Comparison of ENCODE assay signal across 19 cellular contexts in the genomic region with DNA sequence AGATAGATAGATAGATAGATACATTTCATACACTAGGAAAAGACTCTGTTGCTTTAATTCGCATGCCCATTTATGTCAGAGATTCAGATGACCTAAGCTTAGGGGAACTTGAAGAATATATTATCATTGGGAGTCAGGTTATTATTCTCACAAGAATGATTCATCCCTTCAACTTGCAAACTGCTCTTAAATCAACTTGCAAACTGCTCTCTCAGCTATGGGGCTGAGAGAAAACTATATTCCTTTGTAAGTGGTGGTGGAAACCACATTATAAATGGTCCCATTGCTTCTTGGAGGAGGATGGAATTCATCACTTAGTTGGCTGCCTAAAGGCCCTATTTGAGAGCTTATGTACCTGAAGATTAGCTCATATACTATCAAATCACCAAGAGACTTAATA.
DNase-seq lines count a peak whose midpoint lies in the region; FAIRE-seq and TF ChIP-seq lines count a peak whose summit lies in the region.
"Had no signal": no experiment of that assay in that cellular context is flagged by ENCODE, and none has a peak within 500 bp of the region (broad histone marks: within the 10 kb centered on the region; RNA-seq: fewer than 3 reads in every experiment).

No MANE protein-coding gene starts in this region.

- TF ChIP-seq POLR2A in H54 (IDR thresholded peaks at IDR 0.05; ENCODE audit: low read depth, low read length): no peak

- peak; percentile 91 for FAIRE-seq in H54 (lab: Jason Lieb, UNC)

- peak; percentile 87 for DNase-seq in A172 (ENCODE audit: low spot score)
- peak; percentile 19 for DNase-seq in H54 (ENCODE audit: insufficient read length, low spot score)
- peak; percentile 82 for DNase-seq in astrocyte of the hippocampus (ENCODE audit: low read depth, low spot score)
- peak; percentile 50 for DNase-seq in glomerular visceral epithelial cell (ENCODE audit: extremely low spot score)
- no peak for DNase-seq in NCI-H128 (lab: John Stamatoyannopoulos, UW; ENCODE audit: unreplicated experiment)
- DNase-seq in NCI-H446 treated with DMSO at 0.1 percent for 48 hours (lab: John Stamatoyannopoulos, UW): no peak
- DNase-seq in ureter (ENCODE audit: low spot score): no peak
- no peak for DNase-seq in NCI-H2107 (lab: John Stamatoyannopoulos, UW)
- DNase-seq: 8988T; activated CD4-positive, alpha-beta memory T cell treated with anti-CD3 and anti-CD28 coated beads, Interleukin-2, amount 10 ng/mL, durations not matched to agents 7 days and 5 days; activated naive CD8-positive, alpha-beta T cell treated with anti-CD3 and anti-CD28 coated beads, Interleukin-2, amount 10 ng/mL, durations not matched to agents 7 days and 5 days; activated T-cell treated with anti-CD3 and anti-CD28 coated beads, Interleukin-2, amount 50 U/mL, for 72 hours; CD8-positive, alpha-beta T cell; cerebellar nuclear complex; natural killer cell; NCI-H1694; NCI-H524; SHP77; thyroid gland had no signal

Comparison
In these comparisons a context has a peak if more than half of its experiments do, and no peak if none do; other contexts are left out.
1. DNase-seq: peak in A172 (single experiment), H54 (single experiment), astrocyte of the hippocampus (single experiment) and glomerular visceral epithelial cell (single experiment); none in NCI-H128 (single experiment), NCI-H446 treated with DMSO at 0.1 percent for 48 hours (single experiment), ureter (single experiment) and NCI-H2107 (single experiment).